Comparison of ENCODE assay signal across 8 cellular contexts in genomic region chr2:149799296-149799695, GRCh38.
DNase-seq lines count a peak whose midpoint lies in the region; ATAC-seq and TF ChIP-seq lines count a peak whose summit lies in the region.

No MANE protein-coding gene starts in this region.

- peak; percentile 63 for DNase-seq in SW480 (ENCODE audit: low spot score)
- DNase-seq in left ventricle myocardium superior: no peak
- DNase-seq in NCI-H2081 treated with DMSO at 0.1 percent for 48 hours (lab: John Stamatoyannopoulos, UW): no peak
- no peak for DNase-seq in activated CD8-positive, alpha-beta memory T cell treated with anti-CD3 and anti-CD28 coated beads for 24 hours
- no peak for DNase-seq in NCI-H128 (lab: John Stamatoyannopoulos, UW; ENCODE audit: unreplicated experiment)

- POLR2A ChIA-PET in HEK293 (lab: Yijun Ruan, JAX): no interaction called here

- peaks cover 3% of the 10 kb centered on the region; the same call in 1 of the 2 replicates for H3K4me1 ChIP-seq in HEK293 (ENCODE audit: control insufficient read depth, insufficient read depth, low read length)

- ATAC-seq in left ventricle myocardium superior: peak; percentile 74
- no peak for ATAC-seq in GM21529 (IDR thresholded peaks at IDR 0.05; ENCODE audit: unreplicated experiment)

- H3K4me3 ChIP-seq in HEK293 (ENCODE audit: low read depth, low read length): no peak overlapping the region

- intact Hi-C loops in left ventricle myocardium superior (cut with micrococcal nuclease): no loop called here

- H3K27ac ChIP-seq in 22Rv1 (no peak overlapping the region), HEK293 (ENCODE audit: extremely low read depth, low read depth, low read length) (no peak overlapping the region)

- H3K36me3 ChIP-seq in HEK293 (ENCODE audit: control insufficient read depth in 2 of 2, insufficient read depth in 1 of 2, low read length in 2 of 2): no peaks in the 10 kb centered on the region

- CTCF ChIA-PET in HEK293 (lab: Yijun Ruan, JAX): interaction anchor here (0.5 to 1.3 kb wide), 8 partner anchors 14 to 801 kb away, joined by 3 to 4 read pairs (median 3); no protein-coding TSS in a partner anchor

- TF ChIP-seq CTCF in 22Rv1 (IDR thresholded peaks at IDR 0.05) (peak; percentile 32; the same call in 1 of the 2 replicates), HEK293 (tag by site-specific recombination; IDR thresholded peaks at IDR 0.05) (no peak)

- no peaks in the 10 kb centered on the region for H3K9me3 ChIP-seq in HEK293 (ENCODE audit: control insufficient read depth, insufficient read depth, low read depth, low read length)

TF ChIP-seq in HEK293, 187 proteins besides CTCF, POLR2A, EP300 and RAD21:
- peak; percentile 37 for TF ChIP-seq ZNF654 (tag by site-specific recombination; IDR thresholded peaks at IDR 0.05; ENCODE audit: low read depth)
- no peak for TF ChIP-seq ZNF701 (tag by site-specific recombination; IDR thresholded peaks at IDR 0.05)
